Comparison of ENCODE assay signal across 2 cellular contexts in genomic region chr6:52146851-52147445, GRCh38.
TF ChIP-seq lines count a peak whose summit lies in the region.

No MANE protein-coding gene starts in this region.

TF ChIP-seq in HCT116, 20 proteins besides CTCF, POLR2A, EP300 and RAD21 (continued from another document):
- TF ChIP-seq REST (IDR thresholded peaks at IDR 0.05; ENCODE audit: low read depth) (peak; percentile 42), SRF (IDR thresholded peaks at IDR 0.05; ENCODE audit: low read depth) (no peak)

TF ChIP-seq in GM12878, 131 proteins besides CTCF, POLR2A, EP300 and RAD21 (continued from another document):
- peak; percentile 58 for TF ChIP-seq REST (IDR thresholded peaks at IDR 0.05; ENCODE audit: low read depth, low read length)
